In the genomic region with DNA sequence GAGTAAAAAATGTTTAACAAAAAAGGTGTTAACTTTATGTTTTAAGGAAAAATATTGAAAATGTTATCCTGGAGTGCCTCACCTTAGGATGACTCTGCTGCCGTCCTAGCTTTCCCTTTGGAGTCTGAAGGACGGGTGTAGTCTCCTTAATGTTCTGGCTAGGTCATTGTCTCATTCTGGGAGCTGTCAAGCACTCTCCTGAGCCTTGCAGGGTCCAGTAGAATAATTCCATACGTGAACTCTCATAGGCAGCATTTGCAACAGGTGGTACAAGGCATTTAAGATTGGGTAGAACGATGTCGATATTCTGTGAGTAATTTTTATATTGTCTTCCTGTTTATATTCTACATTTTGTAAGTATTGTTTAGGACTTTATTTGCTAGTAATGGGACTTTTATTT, we compare ENCODE assay signal across 22 cellular contexts.
DNase-seq lines count a peak whose midpoint lies in the region; FAIRE-seq and TF ChIP-seq lines count a peak whose summit lies in the region.
"Had no signal": no experiment of that assay in that cellular context is flagged by ENCODE, and none has a peak within 500 bp of the region (broad histone marks: within the 10 kb centered on the region; RNA-seq: fewer than 3 reads in every experiment).

No MANE protein-coding gene starts in this region.

- TF ChIP-seq CTCF in SK-N-SH (IDR thresholded peaks at IDR 0.05) (no peak), nephron (IDR thresholded peaks at IDR 0.05; ENCODE audit: unreplicated experiment in 3 of 3) (no peak), tibial nerve (IDR thresholded peaks at IDR 0.05) (no peak)

- H3K4me1 Mint-ChIP-seq in nephron = peaks cover 39% of the 10 kb centered on the region

- no peak for DNase-seq in SK-N-SH
- peak; percentile 33 for DNase-seq in fibroblast of peridontal ligament (ENCODE audit: extremely low read depth)
- no peak for DNase-seq in tibial nerve (ENCODE audit: low spot score in 2 of 2)
- no peak for DNase-seq in NCI-H1930 (lab: John Stamatoyannopoulos, UW)
- no peak for DNase-seq in COR-L47 (lab: John Stamatoyannopoulos, UW)
- DNase-seq in GM12891 (ENCODE audit: insufficient read length, low spot score) = no peak
- no peak for DNase-seq in activated CD4-positive, alpha-beta T cell treated with anti-CD3 and anti-CD28 coated beads for 4 hours
- DNase-seq: activated CD4-positive, alpha-beta T cell treated with anti-CD3 and anti-CD28 coated beads for 1 hour; activated effector memory CD4-positive, alpha-beta T cell treated with Interleukin-2 at 50 U/mL for 16 hours; Calu3; cerebellar nuclear complex; foreskin keratinocyte; HCEC 1CT; NCI-H1092; NCI-H2107; NCI-H526; ovary; small intestine; stimulated activated CD4-positive, alpha-beta T cell treated with anti-CD3 and anti-CD28 coated beads, Interleukin-4, amount 100 ng/mL, for 4 hours had no signal

- TF ChIP-seq POLR2A in tibial nerve (IDR thresholded peaks at IDR 0.05) = no peak
- no peak for TF ChIP-seq POLR2A in GM12891 (IDR thresholded peaks at IDR 0.05; ENCODE audit: low read depth, low read length)

- no peaks in the 10 kb centered on the region for H3K27me3 ChIP-seq in SK-N-SH (ENCODE audit: insufficient read depth)
- H3K27me3 ChIP-seq in tibial nerve = no peaks in the 10 kb centered on the region
- H3K27me3 ChIP-seq: foreskin keratinocyte, ovary, suprapubic skin had no signal

- peaks cover 44% of the 10 kb centered on the region for H3K36me3 Mint-ChIP-seq in nephron (ENCODE audit: low read depth)

- TF ChIP-seq EP300 in SK-N-SH (IDR thresholded peaks at IDR 0.05; ENCODE audit: borderline replicate concordance in 1 of 2, low read depth in 1 of 2, low read length in 1 of 2) (no peak), tibial nerve (IDR thresholded peaks at IDR 0.05) (peak in 1 of 2 donors; percentile 35)

- no peaks in the 10 kb centered on the region; the same call in 1 of the 2 replicates for H4K20me1 ChIP-seq in SK-N-SH (ENCODE audit: insufficient read depth)

- peaks cover 9 to 29% of the 10 kb centered on the region in 2 experiments; a peak in 3 of 4 replicates for H3K4me1 ChIP-seq in SK-N-SH (ENCODE audit: control insufficient read depth in 1 of 2, insufficient read depth in 2 of 2, low read depth in 1 of 2, low read length in 1 of 2)
- peaks cover 0 to 34% (median 6%) of the 10 kb centered on the region in 4 donors for H3K4me1 ChIP-seq in tibial nerve

- H3K9me2 ChIP-seq in SK-N-SH = no peaks in the 10 kb centered on the region

- H3K27ac ChIP-seq in SK-N-SH (ENCODE audit: low read depth in 2 of 2, low read length in 1 of 2) = peak overlapping the region; percentile 52 to 73; a peak in 3 of 4 replicates
- H3K27ac ChIP-seq in tibial nerve = peak overlapping the region in 3 of 4 donors; percentile 7 to 89 (median 9)
- H3K27ac ChIP-seq: foreskin keratinocyte, KMS-11, suprapubic skin had no signal

- H3K4me3 ChIP-seq in SK-N-SH (ENCODE audit: low read depth in 2 of 2, low read length in 1 of 2) = no peak overlapping the region
- no peak overlapping the region for H3K4me3 ChIP-seq in tibial nerve
- H3K4me3 ChIP-seq: ovary, suprapubic skin had no signal

- peaks cover 30% of the 10 kb centered on the region for H3K79me2 ChIP-seq in SK-N-SH (ENCODE audit: insufficient read depth)

- CTCF ChIA-PET in SK-N-SH (lab: Yijun Ruan, JAX) = interaction anchor here (1.7 kb wide), 1 partner anchor 262 kb away, joined by 3 read pairs; no protein-coding TSS in a partner anchor

- H3K36me3 ChIP-seq in SK-N-SH (replicated peaks in 1 of 2; ENCODE audit: control insufficient read depth in 1 of 2, insufficient read depth in 2 of 2, low read length in 1 of 2) = peaks cover 36 to 37% of the 10 kb centered on the region in 2 experiments
- peaks cover 0 to 5% (median 0%) of the 10 kb centered on the region in 3 donors for H3K36me3 ChIP-seq in tibial nerve
- H3K36me3 ChIP-seq: ovary, suprapubic skin had no signal

- H3K4me3 Mint-ChIP-seq in nephron = peak overlapping the region in 2 of 3 experiments; percentile 42 to 62

- no peak for TF ChIP-seq RAD21 in SK-N-SH (IDR thresholded peaks at IDR 0.05; ENCODE audit: low read length)

- H2AFZ ChIP-seq in SK-N-SH (ENCODE audit: low read depth) = no peak overlapping the region

- no peaks in the 10 kb centered on the region for H3K27me3 Mint-ChIP-seq in nephron (ENCODE audit: low read depth)

- H3K9me3 ChIP-seq in SK-N-SH = no peaks in the 10 kb centered on the region
- H3K9me3 ChIP-seq in tibial nerve = no peaks in the 10 kb centered on the region
- H3K9me3 ChIP-seq: ovary, suprapubic skin had no signal

- H3K4me2 ChIP-seq in SK-N-SH = no peak overlapping the region
- H3K4me2 ChIP-seq: KMS-11 had no signal

- POLR2A ChIA-PET in SK-N-SH (lab: Yijun Ruan, JAX) = no interaction called here

- H3K27ac Mint-ChIP-seq in nephron = peak overlapping the region; percentile 71 to 100 (median 99)

- H3K9ac ChIP-seq in SK-N-SH = no peak overlapping the region
- H3K9ac ChIP-seq: KMS-11 had no signal

- FAIRE-seq in GM12891 (lab: Jason Lieb, UNC) = no peak

- 88% methylated on average over 5 of the region's 5 CpGs for WGBS in SK-N-SH (ENCODE audit: low lambda C conversion rate)
- WGBS in tibial nerve, 2 donors = 58 to 59% methylated on average over 5 of the region's 5 CpGs

- H3F3A ChIP-seq in SK-N-SH (replicated peaks; ENCODE audit: insufficient read depth) = peaks cover 53% of the 10 kb centered on the region

- H3K9me3 Mint-ChIP-seq in nephron = no peaks in the 10 kb centered on the region

TF ChIP-seq in SK-N-SH, 30 proteins besides CTCF, POLR2A, EP300 and RAD21:
- TF ChIP-seq MXI1 (IDR thresholded peaks at IDR 0.05; ENCODE audit: low read depth, low read length) = no peak
- TF ChIP-seq JUND (IDR thresholded peaks at IDR 0.05) = no peak; the same call in 1 of the 2 replicates
- peak; percentile 26; the same call in 1 of the 2 replicates for TF ChIP-seq POLR2AphosphoS5 (IDR thresholded peaks at IDR 0.05; ENCODE audit: low read depth, low read length)
- no peak for TF ChIP-seq SMC3 (IDR thresholded peaks at IDR 0.05; ENCODE audit: low read depth, low read length)

TF ChIP-seq in GM12891, 5 proteins besides CTCF, POLR2A, EP300 and RAD21:
- no peak for TF ChIP-seq POU2F2 (IDR thresholded peaks at IDR 0.05; ENCODE audit: low read depth, low read length)
- no peak for TF ChIP-seq SPI1 (IDR thresholded peaks at IDR 0.05; ENCODE audit: low read depth, low read length)
- no peak for TF ChIP-seq PAX5 (IDR thresholded peaks at IDR 0.05; ENCODE audit: insufficient read depth, low read length, severe bottlenecking)
